ENCODE assay signal across 22 cellular contexts in the genomic region with DNA sequence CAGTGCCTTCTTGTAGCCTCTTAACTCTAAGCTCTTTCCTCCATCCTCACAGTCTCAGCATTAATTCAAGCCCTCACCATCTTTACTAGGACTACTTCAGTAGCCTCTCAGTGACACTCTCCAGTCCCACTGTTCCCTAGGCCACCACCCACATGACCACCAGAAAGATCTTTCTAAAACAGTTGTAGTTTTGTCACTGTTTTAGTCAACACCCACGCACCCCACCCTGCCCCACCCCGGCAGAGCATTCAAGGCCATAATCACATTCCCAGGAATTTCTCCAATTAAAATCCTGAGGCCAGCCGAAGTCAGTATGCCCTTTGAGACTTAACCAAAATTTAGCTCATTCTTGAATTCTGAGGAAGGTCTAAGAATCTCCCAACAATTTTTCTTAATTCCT.
"Had no signal": no experiment of that assay in that cellular context is flagged by ENCODE, and none has a peak within 500 bp of the region (broad histone marks: within the 10 kb centered on the region; RNA-seq: fewer than 3 reads in every experiment).

No MANE protein-coding gene starts in this region.

- DNase-seq: cortex of kidney; effector memory CD8-positive, alpha-beta T cell; head of caudate nucleus; kidney; naive B cell; posterior cingulate gyrus; psoas muscle; right cardiac atrium; sigmoid colon; spleen; stimulated activated CD4-positive, alpha-beta T cell treated with anti-CD3 and anti-CD28 coated beads, Interleukin-4, amount 100 ng/mL, for 4 hours; stimulated activated naive CD8-positive, alpha-beta T cell treated with anti-CD3 and anti-CD28 coated beads, Interleukin-15, Interleukin-2, amounts not matched to agents 100 U/mL and 50 U/mL, for 24 hours; substantia nigra; testis; tibial artery; upper lobe of left lung had no signal

- FAIRE-seq: endometrium, frontal cortex, kidney had no signal

- H3K4me3 ChIP-seq: lung, psoas muscle, sigmoid colon, skin epidermis, spleen, testis, tibial artery, upper lobe of left lung had no signal

- H3K36me3 ChIP-seq: sigmoid colon, spleen, tibial artery, upper lobe of left lung had no signal

- H3K27ac ChIP-seq: psoas muscle, sigmoid colon, skin epidermis, spleen, testis, tibial artery, upper lobe of left lung had no signal

- H3K27me3 ChIP-seq: sigmoid colon, testis, upper lobe of left lung had no signal

- H3K9me3 ChIP-seq: psoas muscle, sigmoid colon, spleen, testis, tibial artery, upper lobe of left lung had no signal

- ATAC-seq: effector memory CD8-positive, alpha-beta T cell; left lobe of liver; psoas muscle; right cardiac atrium; stimulated activated memory B cell treated with anti-CD40 and anti-IgM and Interleukin-4, amounts not matched to agents 10 μg/mL and 1 μg/mL and 100 μg/mL, for 72 hours; stimulated activated naive CD8-positive, alpha-beta T cell treated with anti-CD3 and anti-CD28 coated beads, Interleukin-15, Interleukin-2, amounts not matched to agents 100 U/mL and 50 U/mL, for 24 hours had no signal
